29 cellular contexts compared by ENCODE assay signal in genomic region chrX:794311-794710, GRCh38.
"Had no signal": no experiment of that assay in that cellular context is flagged by ENCODE, and none has a peak within 500 bp of the region (broad histone marks: within the 10 kb centered on the region; RNA-seq: fewer than 3 reads in every experiment).

No MANE protein-coding gene starts in this region.

- H3K9me3 Mint-ChIP-seq: activated CD4-positive, alpha-beta T cell treated with anti-CD3 and anti-CD28 coated beads, Interleukin-2, amount 10 ng/mL, durations not matched to agents 7 days and 5 days; activated naive CD4-positive, alpha-beta T cell treated with anti-CD3 and anti-CD28 coated beads for 36 hours; activated T-cell treated with anti-CD3 and anti-CD28 coated beads, Interleukin-2, amount 50 U/mL, for 72 hours; activated T-helper 17 cell treated with anti-CD3 and anti-CD28 coated beads, Interleukin-2, amount 50 U/mL, for 72 hours had no signal

- ATAC-seq: activated CD8-positive, alpha-beta T cell treated with anti-CD3 and anti-CD28 coated beads, Interleukin-2, amount 10 ng/mL, durations not matched to agents 7 days and 5 days; activated naive CD4-positive, alpha-beta T cell treated with anti-CD3 and anti-CD28 coated beads, Interleukin-2, amount 50 U/mL, for 72 hours; activated T-cell treated with anti-CD3 and anti-CD28 coated beads, Interleukin-2, amount 50 U/mL, for 72 hours; activated T-helper 17 cell treated with anti-CD3 and anti-CD28 coated beads, Interleukin-2, amount 50 U/mL, for 72 hours; body of pancreas; Panc1 had no signal

- FAIRE-seq: astrocyte had no signal

- H3K36me3 ChIP-seq: adrenal gland, breast epithelium, MG63, SJCRH30, WERI-Rb-1 had no signal

- H3K4me1 ChIP-seq: adrenal gland, body of pancreas, breast epithelium, SJCRH30 had no signal

- H3K27ac Mint-ChIP-seq: activated CD4-positive, alpha-beta T cell treated with anti-CD3 and anti-CD28 coated beads, Interleukin-2, amount 10 ng/mL, durations not matched to agents 7 days and 5 days; activated CD8-positive, alpha-beta T cell treated with anti-CD3 and anti-CD28 coated beads, Interleukin-2, amount 10 ng/mL, durations not matched to agents 7 days and 5 days; activated naive CD4-positive, alpha-beta T cell treated with anti-CD3 and anti-CD28 coated beads for 36 hours; activated naive CD4-positive, alpha-beta T cell treated with anti-CD3 and anti-CD28 coated beads, Interleukin-2, amount 50 U/mL, for 72 hours; activated T-cell treated with anti-CD3 and anti-CD28 coated beads, Interleukin-2, amount 50 U/mL, for 72 hours; activated T-helper 17 cell treated with anti-CD3 and anti-CD28 coated beads, Interleukin-2, amount 50 U/mL, for 72 hours had no signal

- H3K9me3 ChIP-seq: adrenal gland, body of pancreas, MG63, SJCRH30 had no signal

- H3K4me1 Mint-ChIP-seq: activated CD4-positive, alpha-beta T cell treated with anti-CD3 and anti-CD28 coated beads, Interleukin-2, amount 10 ng/mL, durations not matched to agents 7 days and 5 days; activated T-helper 17 cell treated with anti-CD3 and anti-CD28 coated beads, Interleukin-2, amount 50 U/mL, for 72 hours had no signal

- H3K4me3 Mint-ChIP-seq: activated CD4-positive, alpha-beta T cell treated with anti-CD3 and anti-CD28 coated beads, Interleukin-2, amount 10 ng/mL, durations not matched to agents 7 days and 5 days; activated CD8-positive, alpha-beta T cell treated with anti-CD3 and anti-CD28 coated beads, Interleukin-2, amount 10 ng/mL, durations not matched to agents 7 days and 5 days; activated naive CD4-positive, alpha-beta T cell treated with anti-CD3 and anti-CD28 coated beads for 36 hours; activated T-cell treated with anti-CD3 and anti-CD28 coated beads, Interleukin-2, amount 50 U/mL, for 72 hours; activated T-helper 17 cell treated with anti-CD3 and anti-CD28 coated beads, Interleukin-2, amount 50 U/mL, for 72 hours had no signal

- H3K27me3 ChIP-seq: body of pancreas, MG63, SJCRH30 had no signal

- H3K27ac ChIP-seq: adrenal gland, body of pancreas, breast epithelium, SJCRH30, SK-N-MC, WERI-Rb-1 had no signal

- DNase-seq: activated CD4-positive, alpha-beta T cell treated with anti-CD3 and anti-CD28 coated beads, Interleukin-2, amount 10 ng/mL, durations not matched to agents 7 days and 5 days; activated CD4-positive, alpha-beta T cell treated with anti-CD3 and anti-CD28 coated beads, Interleukin-2, amount 50 U/mL, for 48 hours; activated CD4-positive, CD25-positive, alpha-beta regulatory T cell; activated CD8-positive, alpha-beta T cell treated with anti-CD3 and anti-CD28 coated beads, Interleukin-2, amount 10 ng/mL, durations not matched to agents 7 days and 5 days; activated gamma-delta T cell treated with Interleukin-2 at 50 U/mL for 16 hours; activated naive CD4-positive, alpha-beta T cell treated with anti-CD3 and anti-CD28 coated beads for 36 hours; activated T-cell treated with anti-CD3 and anti-CD28 coated beads, Interleukin-2, amount 50 U/mL, for 72 hours; body of pancreas; Kasumi-1; KG1; MG63; NCI-H1048; NCI-H1105 treated with DMSO at 0.1 percent for 48 hours; NCI-H1436; NCI-H1694 treated with DMSO at 0.1 percent for 48 hours; NCI-H2029; NCI-H345; NCI-H524 treated with DMSO at 0.1 percent for 48 hours; SHP77; SJCRH30; T1000; WERI-Rb-1 had no signal

- H3K4me3 ChIP-seq: adrenal gland, body of pancreas, breast epithelium, MG63, SJCRH30, SK-N-MC had no signal
